10 cellular contexts compared by ENCODE assay signal in the genomic region with DNA sequence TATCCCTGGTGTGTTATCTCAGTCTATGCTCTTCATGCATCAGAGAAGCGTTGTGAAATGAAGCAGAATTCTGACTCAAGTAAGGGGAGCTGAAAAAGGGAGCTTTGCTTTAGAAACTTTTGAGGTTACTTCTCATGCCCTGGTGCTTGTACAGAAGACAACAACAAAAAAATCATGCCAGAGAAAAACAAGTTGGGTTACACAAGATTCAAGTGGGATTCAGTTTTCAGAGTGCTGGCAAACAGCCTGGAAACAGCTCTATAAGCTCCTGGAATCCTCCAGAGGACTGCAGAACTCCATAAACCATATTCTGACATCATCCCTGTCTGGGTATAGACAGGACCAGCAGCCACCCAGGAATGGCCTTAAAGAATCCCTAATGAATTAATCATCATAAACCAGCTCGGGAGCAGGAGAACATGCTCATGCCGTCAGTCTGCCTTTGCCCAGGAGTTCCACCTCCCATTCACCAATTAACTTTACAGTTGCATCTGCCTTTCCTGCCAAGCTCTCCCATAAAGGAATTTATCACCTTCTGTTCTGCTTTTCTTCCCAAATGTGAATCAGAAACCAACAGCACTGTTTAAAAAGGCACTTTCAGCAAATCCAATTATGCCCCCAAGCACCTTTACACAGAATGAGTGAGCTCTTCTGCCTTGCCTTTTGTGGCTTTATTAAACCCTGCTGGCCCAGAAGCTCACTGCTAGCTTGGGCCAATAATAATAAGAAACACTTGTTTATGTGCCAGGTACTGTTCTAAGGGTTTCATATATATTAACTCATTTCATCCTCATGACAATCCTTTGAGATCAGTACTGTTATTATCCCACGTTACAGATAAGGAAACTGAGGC. TPM values are rescaled to one million over a fixed set of nuclear protein-coding genes. Genes with fewer than 3 reads are reported as not detected.
DNase-seq lines count a peak whose midpoint lies in the region; ATAC-seq and TF ChIP-seq lines count a peak whose summit lies in the region.
"Had no signal": no experiment of that assay in that cellular context is flagged by ENCODE, and none has a peak within 500 bp of the region (broad histone marks: within the 10 kb centered on the region; RNA-seq: fewer than 3 reads in every experiment).

No MANE protein-coding gene starts in this region.

- no peak; the same call in 1 of the 2 replicates for TF ChIP-seq CTCF in VCaP (conservative IDR thresholded peaks at IDR 0.05)

- peak overlapping the region; percentile 63 for H3K27ac ChIP-seq in VCaP
- H3K27ac ChIP-seq: tibial artery had no signal

- DNase-seq in Ammon's horn (ENCODE audit: low spot score): peak; percentile 60
- DNase-seq in M059J (ENCODE audit: low read depth): peak; percentile 87
- DNase-seq in kidney glomerular epithelial cell (lab: John Stamatoyannopoulos, UW): peak; percentile 89
- DNase-seq in cerebellum (ENCODE audit: low spot score): no peak
- DNase-seq in activated CD8-positive, alpha-beta memory T cell treated with anti-CD3 and anti-CD28 coated beads, Interleukin-2, amount 50 U/mL, for 4 hours: no peak
- no peak for DNase-seq in SW 1271 (lab: John Stamatoyannopoulos, UW)
- DNase-seq: cortex of kidney, tibial artery had no signal

- ATAC-seq in GM19351 (IDR thresholded peaks at IDR 0.05; ENCODE audit: unreplicated experiment): no peak

RNA-seq across cellular contexts. Expression of a gene that starts 54.5 kb away (rescaled TPM):
- total RNA-seq in M059J (2014; rRNA removed; shearing (Covaris generic)): 16.0 and 18.1 TPM in 2 replicates
- 107 TPM for total RNA-seq in cerebellum

Comparison
In these comparisons a context has a peak if more than half of its experiments do, and no peak if none do; other contexts are left out.
1. DNase-seq: peak in Ammon's horn (single experiment), M059J (single experiment) and kidney glomerular epithelial cell (single experiment); none in cerebellum (single experiment), activated CD8-positive, alpha-beta memory T cell treated with anti-CD3 and anti-CD28 coated beads, Interleukin-2, amount 50 U/mL, for 4 hours (single experiment) and SW 1271 (0 of 2).